In the genomic region with DNA sequence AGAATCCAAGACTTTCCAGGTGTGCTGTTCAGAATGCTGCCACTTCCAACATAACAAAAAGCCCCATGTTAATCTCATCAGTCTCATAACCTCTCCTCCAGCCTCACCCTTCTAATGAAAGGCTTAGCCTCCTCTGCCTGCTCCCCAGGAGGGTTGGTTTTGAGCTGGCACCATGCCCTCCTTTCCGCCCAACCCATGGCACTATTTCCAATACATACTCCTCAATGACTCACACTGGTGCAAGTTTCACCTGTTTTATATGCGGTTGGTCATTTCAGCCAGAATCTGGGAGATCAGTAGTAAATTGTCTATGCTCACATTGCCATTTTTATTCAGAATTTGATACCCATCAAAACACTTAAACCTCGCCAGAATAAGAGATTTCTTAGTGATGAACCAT, we compare ENCODE assay signal across 21 cellular contexts.
DNase-seq lines count a peak whose midpoint lies in the region; ATAC-seq and TF ChIP-seq lines count a peak whose summit lies in the region.
"Had no signal": no experiment of that assay in that cellular context is flagged by ENCODE, and none has a peak within 500 bp of the region (broad histone marks: within the 10 kb centered on the region; RNA-seq: fewer than 3 reads in every experiment).

No MANE protein-coding gene starts in this region.

- TF ChIP-seq CTCF in Calu3 (IDR thresholded peaks at IDR 0.05; ENCODE audit: unreplicated experiment), result no peak
- no peak for TF ChIP-seq CTCF in mucosa of descending colon (IDR thresholded peaks at IDR 0.05)

- peaks cover 11% of the 10 kb centered on the region for H3K4me1 Mint-ChIP-seq in Calu3 (ENCODE audit: low read depth, unreplicated experiment)
- H3K4me1 Mint-ChIP-seq: central memory CD8-positive, alpha-beta T cell had no signal

- no TSS peak for BruUV-seq in Calu3 (replicated peaks; lab: Mats Ljungman, UMichigan)

- DNase-seq in Calu3 (peak; percentile 61), HT1080 (ENCODE audit: low read depth) (peak; percentile 65), astrocyte of the hippocampus (ENCODE audit: low read depth, low spot score) (peak; percentile 61), mucosa of descending colon (peak; percentile 33 to 57 (median 53))
- DNase-seq: aorta; H9; KG1; left ventricle myocardium inferior; naive thymus-derived CD8-positive, alpha-beta T cell; NCI-H1694 treated with DMSO at 0.1 percent for 48 hours; NCI-H446; occipital lobe; retina; SIG-M5; SW 1271; T1000 had no signal

- CTCF ChIA-PET in Calu3 (lab: Charles Lee), result interaction anchor here (0.6 to 1.3 kb wide), 3 partner anchors 152 to 1336 kb away, joined by 3 to 4 read pairs (median 3); no protein-coding TSS in a partner anchor

- no peaks in the 10 kb centered on the region for H3K4me1 ChIP-seq in mucosa of descending colon (ENCODE audit: low read depth)
- H3K4me1 ChIP-seq: left ventricle myocardium inferior had no signal

- no peaks in the 10 kb centered on the region for H3K9me3 ChIP-seq in mucosa of descending colon
- H3K9me3 ChIP-seq: left ventricle myocardium inferior had no signal

- intact Hi-C loops in Calu3 (cut with micrococcal nuclease; ENCODE audit: unreplicated experiment), result no loop called here
- intact Hi-C loops in mucosa of descending colon (cut with DNase I, micrococcal nuclease), result no loop called here

- H3K4me3 ChIP-seq in mucosa of descending colon, result no peak overlapping the region
- H3K4me3 ChIP-seq: left ventricle myocardium inferior had no signal

- no peaks in the 10 kb centered on the region for H3K36me3 Mint-ChIP-seq in Calu3 (ENCODE audit: insufficient read depth, unreplicated experiment)
- H3K36me3 Mint-ChIP-seq: activated naive CD4-positive, alpha-beta T cell treated with anti-CD3 and anti-CD28 coated beads, Interleukin-2, amount 50 U/mL, for 24 hours; naive thymus-derived CD8-positive, alpha-beta T cell had no signal

- H3K36me3 ChIP-seq in mucosa of descending colon (ENCODE audit: low read depth), result no peaks in the 10 kb centered on the region
- H3K36me3 ChIP-seq: left ventricle myocardium inferior had no signal

- H3K27ac Mint-ChIP-seq in Calu3 (ENCODE audit: unreplicated experiment), result no peak overlapping the region
- H3K27ac Mint-ChIP-seq: activated naive CD4-positive, alpha-beta T cell treated with anti-CD3 and anti-CD28 coated beads, Interleukin-2, amount 50 U/mL, for 24 hours had no signal

- H3K9me3 Mint-ChIP-seq in Calu3 (ENCODE audit: low read depth, unreplicated experiment), result peaks cover under 1% of the 10 kb centered on the region
- H3K9me3 Mint-ChIP-seq: activated naive CD4-positive, alpha-beta T cell treated with anti-CD3 and anti-CD28 coated beads, Interleukin-2, amount 50 U/mL, for 24 hours had no signal

- ATAC-seq in mucosa of descending colon (peak; percentile 88), HG02623 (IDR thresholded peaks at IDR 0.05; ENCODE audit: unreplicated experiment) (no peak), HG03442 (IDR thresholded peaks at IDR 0.05; ENCODE audit: unreplicated experiment) (no peak), HG03432 (IDR thresholded peaks at IDR 0.05; ENCODE audit: unreplicated experiment) (no peak)
- ATAC-seq: naive thymus-derived CD8-positive, alpha-beta T cell had no signal

- H3K27me3 Mint-ChIP-seq in Calu3 (ENCODE audit: unreplicated experiment), result no peaks in the 10 kb centered on the region
- H3K27me3 Mint-ChIP-seq: activated naive CD4-positive, alpha-beta T cell treated with anti-CD3 and anti-CD28 coated beads, Interleukin-2, amount 50 U/mL, for 24 hours had no signal

- no peak overlapping the region for H3K4me3 Mint-ChIP-seq in Calu3 (ENCODE audit: low read depth, unreplicated experiment)
- H3K4me3 Mint-ChIP-seq: activated naive CD4-positive, alpha-beta T cell treated with anti-CD3 and anti-CD28 coated beads, Interleukin-2, amount 50 U/mL, for 24 hours; central memory CD8-positive, alpha-beta T cell; H9; naive thymus-derived CD8-positive, alpha-beta T cell had no signal
